Comparison of ENCODE assay signal across 10 cellular contexts in genomic region chr6:31559606-31559957, GRCh38. TPM values are rescaled to one million over a fixed set of nuclear protein-coding genes. Genes with fewer than 3 reads are reported as not detected.
A peak's percentile ranks its signal among the peaks of the same experiment; 100 is the strongest.
DNase-seq lines count a peak whose midpoint lies in the region; ATAC-seq, FAIRE-seq and TF ChIP-seq lines count a peak whose summit lies in the region.
"Had no signal": no experiment of that assay in that cellular context is flagged by ENCODE, and none has a peak within 500 bp of the region (broad histone marks: within the 10 kb centered on the region; RNA-seq: fewer than 3 reads in every experiment).

No MANE protein-coding gene starts in this region.

- no peak overlapping the region for H2AFZ ChIP-seq in OCI-LY3 (ENCODE audit: low read depth, low read length)

- peak overlapping the region; percentile 95 for H3K9ac ChIP-seq in OCI-LY3 (ENCODE audit: low read length)

- H3K9me3 Mint-ChIP-seq in T-helper 2 cell treated with Interferon-gamma antibody and Interleukin-4, amounts not matched to agents 5 μg/mL and 100 μg/mL, for 36 hours = no peaks in the 10 kb centered on the region
- peaks cover 0 to 2% of the 10 kb centered on the region in 2 donors for H3K9me3 Mint-ChIP-seq in stimulated activated naive B cell treated with anti-CD40 and anti-IgM and Interleukin-4, amounts not matched to agents 10 μg/mL and 1 μg/mL and 100 μg/mL, for 72 hours

- H4K20me1 ChIP-seq in OCI-LY3 (ENCODE audit: insufficient read depth, low read length) = no peaks in the 10 kb centered on the region

- peaks cover 44% of the 10 kb centered on the region for H3K36me3 Mint-ChIP-seq in T-helper 2 cell treated with Interferon-gamma antibody and Interleukin-4, amounts not matched to agents 5 μg/mL and 100 μg/mL, for 36 hours (ENCODE audit: low read depth)
- H3K36me3 Mint-ChIP-seq in stimulated activated naive B cell treated with anti-CD40 and anti-IgM and Interleukin-4, amounts not matched to agents 10 μg/mL and 1 μg/mL and 100 μg/mL, for 72 hours = peaks cover 20 to 58% of the 10 kb centered on the region in 2 donors

- H3K27ac ChIP-seq in OCI-LY3 (ENCODE audit: low read length) (peak overlapping the region; percentile 100), esophagus (ENCODE audit: low read depth in 2 of 2, low read length in 1 of 2) (peak overlapping the region; percentile 35 to 38)

- peak overlapping the region; percentile 74 for H3K4me3 ChIP-seq in OCI-LY3 (ENCODE audit: low read length)
- H3K4me3 ChIP-seq in esophagus (ENCODE audit: low read depth in 1 of 2, low read length in 2 of 2) = no peak overlapping the region

- peaks cover 8% of the 10 kb centered on the region for H3K36me3 ChIP-seq in OCI-LY3 (replicated peaks; ENCODE audit: low read depth, low read length)
- peaks cover 0 to 29% of the 10 kb centered on the region in 2 donors for H3K36me3 ChIP-seq in esophagus (ENCODE audit: control insufficient read depth in 2 of 2, insufficient read depth in 2 of 2, low read length in 1 of 2)

- no peak for TF ChIP-seq CTCF in OCI-LY3 (IDR thresholded peaks at IDR 0.05; ENCODE audit: low read depth, low read length)

- H3K79me2 ChIP-seq in OCI-LY3 (ENCODE audit: low read length) = peaks cover 48% of the 10 kb centered on the region

- DNase-seq in T-helper 2 cell treated with Interferon-gamma antibody and Interleukin-4, amounts not matched to agents 5 μg/mL and 100 μg/mL, for 36 hours (ENCODE audit: low spot score) = no peak
- DNase-seq in T-helper 2 cell (no peak), frontal cortex (ENCODE audit: low spot score in 2 of 2) (no peak), AML-193 (lab: John Stamatoyannopoulos, UW) (no peak), KG1 (lab: John Stamatoyannopoulos, UW) (no peak)
- no peak for DNase-seq in stimulated activated naive B cell treated with anti-CD40 and anti-IgM and Interleukin-4, amounts not matched to agents 10 μg/mL and 1 μg/mL and 100 μg/mL, for 72 hours
- DNase-seq: 8988T had no signal

- H3K4me1 ChIP-seq in OCI-LY3 (ENCODE audit: low read length) (peaks cover 88% of the 10 kb centered on the region), esophagus (ENCODE audit: control insufficient read depth in 2 of 2, insufficient read depth in 2 of 2, low read length in 1 of 2) (peaks cover 0 to 5% of the 10 kb centered on the region in 2 donors)

- H3K27me3 ChIP-seq in OCI-LY3 (ENCODE audit: low read depth, low read length) = no peaks in the 10 kb centered on the region
- no peaks in the 10 kb centered on the region for H3K27me3 ChIP-seq in esophagus (ENCODE audit: control insufficient read depth in 1 of 2, insufficient read depth in 2 of 2, low read length in 2 of 2)

- 65 to 77% methylated on average over 4 of the region's 4 CpGs for WGBS in esophagus, 2 donors

- no peak for FAIRE-seq in frontal cortex (lab: Jason Lieb, UNC)

- ATAC-seq in stimulated activated naive B cell treated with anti-CD40 and anti-IgM and Interleukin-4, amounts not matched to agents 10 μg/mL and 1 μg/mL and 100 μg/mL, for 72 hours (replicated peaks) = peak; percentile 13 to 16

- no peaks in the 10 kb centered on the region for H3K9me3 ChIP-seq in OCI-LY3 (ENCODE audit: insufficient read depth, low read length)
- no peaks in the 10 kb centered on the region for H3K9me3 ChIP-seq in esophagus (ENCODE audit: control insufficient read depth in 2 of 2, insufficient read depth in 1 of 2, low read depth in 1 of 2, low read length in 1 of 2)

- peak overlapping the region; percentile 71 for H3K27ac Mint-ChIP-seq in T-helper 2 cell treated with Interferon-gamma antibody and Interleukin-4, amounts not matched to agents 5 μg/mL and 100 μg/mL, for 36 hours
- peak overlapping the region; percentile 92 for H3K27ac Mint-ChIP-seq in stimulated activated naive B cell treated with anti-CD40 and anti-IgM and Interleukin-4, amounts not matched to agents 10 μg/mL and 1 μg/mL and 100 μg/mL, for 72 hours

- peak overlapping the region; percentile 97 for H3K4me2 ChIP-seq in OCI-LY3 (ENCODE audit: low read length)

- H3K4me1 Mint-ChIP-seq in T-helper 2 cell treated with Interferon-gamma antibody and Interleukin-4, amounts not matched to agents 5 μg/mL and 100 μg/mL, for 36 hours (ENCODE audit: low read depth) = peaks cover 53% of the 10 kb centered on the region
- peaks cover 58 to 77% of the 10 kb centered on the region in 2 donors for H3K4me1 Mint-ChIP-seq in stimulated activated naive B cell treated with anti-CD40 and anti-IgM and Interleukin-4, amounts not matched to agents 10 μg/mL and 1 μg/mL and 100 μg/mL, for 72 hours

- H3K27me3 Mint-ChIP-seq in T-helper 2 cell treated with Interferon-gamma antibody and Interleukin-4, amounts not matched to agents 5 μg/mL and 100 μg/mL, for 36 hours (ENCODE audit: low read depth) = peaks cover 16% of the 10 kb centered on the region
- H3K27me3 Mint-ChIP-seq in stimulated activated naive B cell treated with anti-CD40 and anti-IgM and Interleukin-4, amounts not matched to agents 10 μg/mL and 1 μg/mL and 100 μg/mL, for 72 hours = no peaks in the 10 kb centered on the region

- peak overlapping the region; percentile 79 for H3K4me3 Mint-ChIP-seq in T-helper 2 cell treated with Interferon-gamma antibody and Interleukin-4, amounts not matched to agents 5 μg/mL and 100 μg/mL, for 36 hours
- peak overlapping the region; percentile 81 to 86 for H3K4me3 Mint-ChIP-seq in stimulated activated naive B cell treated with anti-CD40 and anti-IgM and Interleukin-4, amounts not matched to agents 10 μg/mL and 1 μg/mL and 100 μg/mL, for 72 hours

RNA-seq across cellular contexts. Expression of gene NFKBIL1, which starts 12.2 kb away (rescaled TPM):
- polyA plus RNA-seq in esophagus = 10 to 100 TPM; 16.1 to 20.2 TPM
- total RNA-seq in frontal cortex = 20.4 TPM

RNA-seq across cellular contexts. Expression of gene LTA, which starts 12.5 kb away (rescaled TPM):
- polyA plus RNA-seq in esophagus = under 1 TPM; 0.10 to 0.14 TPM
- not detected for total RNA-seq in frontal cortex
- total RNA-seq: RPMI7951 had no signal

RNA-seq across cellular contexts. Expression of gene ATP6V1G2, which starts 13.2 kb away (rescaled TPM):
- under 1 TPM; 0.32 to 0.49 TPM for polyA plus RNA-seq in esophagus
- 54.6 TPM for total RNA-seq in frontal cortex

RNA-seq across cellular contexts. Expression of gene TNF, which starts 15.8 kb away (rescaled TPM):
- polyA plus RNA-seq in esophagus = 1 to 10 TPM in 1 of 2 donors, under 1 TPM in 1; 0.71 to 2.4 TPM
- not detected for total RNA-seq in frontal cortex

RNA-seq across cellular contexts. Expression of gene DDX39B, which starts 17.8 kb away (rescaled TPM):
- polyA plus RNA-seq in esophagus = 100 to 1,000 TPM; 181 to 321 TPM
- total RNA-seq in frontal cortex = 318 TPM
